ENCODE assay signal across 33 cellular contexts in the genomic region with DNA sequence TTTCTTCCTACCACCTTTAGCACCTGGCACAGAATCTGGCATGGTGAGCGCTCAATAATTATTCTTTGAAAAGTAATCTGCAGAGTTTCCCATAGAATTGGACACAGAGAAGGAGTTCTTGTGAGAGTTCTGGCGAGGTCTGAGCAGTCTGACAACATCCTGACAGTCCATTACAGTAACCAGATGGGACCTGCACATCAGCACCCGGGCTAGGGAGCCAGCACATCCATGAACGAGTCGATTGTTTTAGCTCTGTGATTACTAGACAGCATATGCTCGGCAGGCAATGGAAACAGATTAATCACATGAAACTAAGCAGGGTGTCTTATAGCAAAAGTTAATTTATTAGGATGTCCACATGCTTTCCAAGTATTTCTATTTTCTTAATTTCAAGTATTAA.
DNase-seq lines count a peak whose midpoint lies in the region; ATAC-seq and TF ChIP-seq lines count a peak whose summit lies in the region.
"Had no signal": no experiment of that assay in that cellular context is flagged by ENCODE, and none has a peak within 500 bp of the region (broad histone marks: within the 10 kb centered on the region; RNA-seq: fewer than 3 reads in every experiment).

No MANE protein-coding gene starts in this region.

- CTCF ChIA-PET in WTC11 (lab: Charles Lee): no interaction called here

- ATAC-seq in WTC11 (no peak), HG03571 (IDR thresholded peaks at IDR 0.05; ENCODE audit: unreplicated experiment) (no peak), HG02938 (IDR thresholded peaks at IDR 0.05; ENCODE audit: unreplicated experiment) (no peak)
- ATAC-seq: activated CD8-positive, alpha-beta T cell treated with anti-CD3 and anti-CD28 coated beads for 36 hours; activated T-helper 17 cell treated with anti-CD3 and anti-CD28 coated beads, Interleukin-2, amount 50 U/mL, for 72 hours; body of pancreas; left colon had no signal

- H3K27ac Mint-ChIP-seq in WTC11: peak overlapping the region; percentile 36; the same call in 1 of the 2 replicates
- peak overlapping the region; percentile 17 for H3K27ac Mint-ChIP-seq in type B pancreatic cell
- H3K27ac Mint-ChIP-seq: activated CD8-positive, alpha-beta T cell treated with anti-CD3 and anti-CD28 coated beads for 36 hours; activated naive CD4-positive, alpha-beta T cell treated with anti-CD3 and anti-CD28 coated beads, Interleukin-2, amount 10 ng/mL, durations not matched to agents 7 days and 5 days; activated T-helper 17 cell treated with anti-CD3 and anti-CD28 coated beads, Interleukin-2, amount 50 U/mL, for 72 hours; CD14-positive monocyte; T-helper 1 cell treated with Interleukin-12 subunit alpha and Interleukin-12 subunit beta and Interleukin-4 antibody, amounts not matched to agents 30 μg/mL and 1 μg/mL, for 36 hours had no signal

- TF ChIP-seq POLR2A in thyroid gland (IDR thresholded peaks at IDR 0.05): no peak

- no peaks in the 10 kb centered on the region for H3K4me1 Mint-ChIP-seq in WTC11
- H3K4me1 Mint-ChIP-seq in type B pancreatic cell (ENCODE audit: unreplicated experiment): peaks cover 4% of the 10 kb centered on the region
- H3K4me1 Mint-ChIP-seq: activated naive CD4-positive, alpha-beta T cell treated with anti-CD3 and anti-CD28 coated beads, Interleukin-2, amount 10 ng/mL, durations not matched to agents 7 days and 5 days; activated T-helper 17 cell treated with anti-CD3 and anti-CD28 coated beads, Interleukin-2, amount 50 U/mL, for 72 hours; CD14-positive monocyte had no signal

- H3K4me1 ChIP-seq in thyroid gland: peaks cover 7 to 9% of the 10 kb centered on the region in 2 donors
- H3K4me1 ChIP-seq: adrenal gland, body of pancreas, esophagus squamous epithelium, HAP-1, SJSA1 had no signal

- no peaks in the 10 kb centered on the region for H3K36me3 Mint-ChIP-seq in WTC11
- peaks cover 10% of the 10 kb centered on the region for H3K36me3 Mint-ChIP-seq in type B pancreatic cell
- H3K36me3 Mint-ChIP-seq: activated naive CD4-positive, alpha-beta T cell treated with anti-CD3 and anti-CD28 coated beads, Interleukin-2, amount 10 ng/mL, durations not matched to agents 7 days and 5 days; CD14-positive monocyte had no signal

- intact Hi-C loops in thyroid gland (cut with DNase I): no loop called here

- no peaks in the 10 kb centered on the region for H3K27me3 Mint-ChIP-seq in WTC11 (ENCODE audit: low read depth)
- no peaks in the 10 kb centered on the region for H3K27me3 Mint-ChIP-seq in type B pancreatic cell
- H3K27me3 Mint-ChIP-seq: activated CD8-positive, alpha-beta T cell treated with anti-CD3 and anti-CD28 coated beads for 36 hours; activated naive CD4-positive, alpha-beta T cell treated with anti-CD3 and anti-CD28 coated beads, Interleukin-2, amount 10 ng/mL, durations not matched to agents 7 days and 5 days; activated T-helper 17 cell treated with anti-CD3 and anti-CD28 coated beads, Interleukin-2, amount 50 U/mL, for 72 hours had no signal

- no peak overlapping the region for H3K4me3 ChIP-seq in thyroid gland (replicated peaks in 1 of 3)
- H3K4me3 ChIP-seq: adrenal gland, body of pancreas, dorsolateral prefrontal cortex, esophagus squamous epithelium, HAP-1, MG63, SJSA1, transverse colon had no signal

- POLR2A ChIA-PET in WTC11 (lab: Charles Lee): no interaction called here

- TF ChIP-seq CTCF in WTC11 (IDR thresholded peaks at IDR 0.05): no peak
- TF ChIP-seq CTCF in type B pancreatic cell (conservative IDR thresholded peaks at IDR 0.05): no peak
- no peak for TF ChIP-seq CTCF in thyroid gland (IDR thresholded peaks at IDR 0.05)

- H3K9me3 ChIP-seq in thyroid gland: no peaks in the 10 kb centered on the region
- H3K9me3 ChIP-seq: adrenal gland, body of pancreas, esophagus squamous epithelium, HAP-1, MG63, SJSA1, transverse colon had no signal

- H3K27me3 ChIP-seq in thyroid gland: no peaks in the 10 kb centered on the region
- H3K27me3 ChIP-seq: adrenal gland, body of pancreas, dorsolateral prefrontal cortex, esophagus squamous epithelium, MG63, SJSA1, transverse colon had no signal

- H3K4me3 Mint-ChIP-seq in WTC11 (no peak overlapping the region), type B pancreatic cell (no peak overlapping the region)
- H3K4me3 Mint-ChIP-seq: activated CD8-positive, alpha-beta T cell treated with anti-CD3 and anti-CD28 coated beads for 36 hours; activated naive CD4-positive, alpha-beta T cell treated with anti-CD3 and anti-CD28 coated beads, Interleukin-2, amount 10 ng/mL, durations not matched to agents 7 days and 5 days; activated T-helper 17 cell treated with anti-CD3 and anti-CD28 coated beads, Interleukin-2, amount 50 U/mL, for 72 hours; CD14-positive monocyte; T-helper 1 cell treated with Interleukin-12 subunit alpha and Interleukin-12 subunit beta and Interleukin-4 antibody, amounts not matched to agents 30 μg/mL and 1 μg/mL, for 36 hours had no signal

- H3K36me3 ChIP-seq in thyroid gland: no peaks in the 10 kb centered on the region
- H3K36me3 ChIP-seq: adrenal gland, esophagus squamous epithelium, HAP-1, MG63, SJSA1, transverse colon had no signal

- H3K9me3 Mint-ChIP-seq in WTC11 (no peaks in the 10 kb centered on the region), type B pancreatic cell (no peaks in the 10 kb centered on the region)
- H3K9me3 Mint-ChIP-seq: activated CD8-positive, alpha-beta T cell treated with anti-CD3 and anti-CD28 coated beads for 36 hours; activated naive CD4-positive, alpha-beta T cell treated with anti-CD3 and anti-CD28 coated beads, Interleukin-2, amount 10 ng/mL, durations not matched to agents 7 days and 5 days; activated T-helper 17 cell treated with anti-CD3 and anti-CD28 coated beads, Interleukin-2, amount 50 U/mL, for 72 hours; T-helper 1 cell treated with Interleukin-12 subunit alpha and Interleukin-12 subunit beta and Interleukin-4 antibody, amounts not matched to agents 30 μg/mL and 1 μg/mL, for 36 hours had no signal

- WGBS in thyroid gland, 2 donors: 83 to 87% methylated on average over 6 of the region's 6 CpGs

- H3K27ac ChIP-seq in thyroid gland: no peak overlapping the region
- H3K27ac ChIP-seq: 22Rv1, adrenal gland, body of pancreas, dorsolateral prefrontal cortex, esophagus squamous epithelium, HL-60, SJSA1, transverse colon had no signal

- DNase-seq in NCI-H1694 treated with DMSO at 0.1 percent for 48 hours (lab: John Stamatoyannopoulos, UW): peak; percentile 40
- DNase-seq in NCI-H1694 (lab: John Stamatoyannopoulos, UW): no peak
- no peak for DNase-seq in WTC11 (ENCODE audit: low spot score)
- peak; percentile 64 for DNase-seq in islet precursor cell
- no peak for DNase-seq in type B pancreatic cell (ENCODE audit: extremely low spot score, unreplicated experiment)
- DNase-seq in thyroid gland: no peak
- DNase-seq: activated CD4-positive, alpha-beta T cell treated with anti-CD3 and anti-CD28 coated beads for 1 hour; activated CD8-positive, alpha-beta T cell treated with anti-CD3 and anti-CD28 coated beads for 36 hours; activated naive CD4-positive, alpha-beta T cell treated with anti-CD3 and anti-CD28 coated beads, Interleukin-2, amount 10 ng/mL, durations not matched to agents 7 days and 5 days; adrenal gland; body of pancreas; esophagus squamous epithelium; hippocampal formation; KBM-7; mesenchymal stem cell; MG63; NCI-H1105; NCI-H2081; NCI-H226; NCI-H748 treated with DMSO at 0.1 percent for 48 hours; stimulated activated CD4-positive, alpha-beta T cell treated with anti-CD3 and anti-CD28 coated beads, Interleukin-4, amount 100 ng/mL, for 4 hours; transverse colon had no signal

TF ChIP-seq in WTC11, 78 proteins besides CTCF, POLR2A, EP300 and RAD21 (continues in another document):
- no peak for TF ChIP-seq SMAD3 (CRISPR knock-in tag; IDR thresholded peaks at IDR 0.05; ENCODE audit: borderline replicate concordance)
- TF ChIP-seq CDX4 (CRISPR knock-in tag; IDR thresholded peaks at IDR 0.05; ENCODE audit: borderline replicate concordance): no peak
- TF ChIP-seq OVOL2 (CRISPR knock-in tag; IDR thresholded peaks at IDR 0.05; ENCODE audit: borderline replicate concordance): no peak
- TF ChIP-seq CBFB (CRISPR knock-in tag; IDR thresholded peaks at IDR 0.05; ENCODE audit: low read depth): no peak
- TF ChIP-seq, protein P1, sequence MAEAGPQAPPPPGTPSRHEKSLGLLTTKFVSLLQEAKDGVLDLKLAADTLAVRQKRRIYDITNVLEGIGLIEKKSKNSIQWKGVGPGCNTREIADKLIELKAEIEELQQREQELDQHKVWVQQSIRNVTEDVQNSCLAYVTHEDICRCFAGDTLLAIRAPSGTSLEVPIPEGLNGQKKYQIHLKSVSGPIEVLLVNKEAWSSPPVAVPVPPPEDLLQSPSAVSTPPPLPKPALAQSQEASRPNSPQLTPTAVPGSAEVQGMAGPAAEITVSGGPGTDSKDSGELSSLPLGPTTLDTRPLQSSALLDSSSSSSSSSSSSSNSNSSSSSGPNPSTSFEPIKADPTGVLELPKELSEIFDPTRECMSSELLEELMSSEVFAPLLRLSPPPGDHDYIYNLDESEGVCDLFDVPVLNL (CRISPR knock-in tag; IDR thresholded peaks at IDR 0.05; ENCODE audit: borderline replicate concordance, low read depth): no peak
- TF ChIP-seq ETV6 (CRISPR knock-in tag; IDR thresholded peaks at IDR 0.05): no peak
- TF ChIP-seq MLX (CRISPR knock-in tag; IDR thresholded peaks at IDR 0.05): no peak
- no peak for TF ChIP-seq FOXJ3 (CRISPR knock-in tag; IDR thresholded peaks at IDR 0.05; ENCODE audit: borderline replicate concordance)
- TF ChIP-seq NFE2L1 (CRISPR knock-in tag; IDR thresholded peaks at IDR 0.05): no peak
- no peak for TF ChIP-seq ATF1 (CRISPR knock-in tag; IDR thresholded peaks at IDR 0.05)
- TF ChIP-seq RORB (CRISPR knock-in tag; IDR thresholded peaks at IDR 0.05): no peak
- TF ChIP-seq ZNF219 (CRISPR knock-in tag; IDR thresholded peaks at IDR 0.05; ENCODE audit: borderline replicate concordance): no peak
- no peak for TF ChIP-seq MYBL2 (CRISPR knock-in tag; IDR thresholded peaks at IDR 0.05)

Comparison
In these comparisons a context has a peak if more than half of its experiments do, and no peak if none do; other contexts are left out.
1. DNase-seq: peak in NCI-H1694 treated with DMSO at 0.1 percent for 48 hours (single experiment) and islet precursor cell (single experiment); none in NCI-H1694 (single experiment), WTC11 (single experiment), type B pancreatic cell (single experiment) and thyroid gland (0 of 2).